Comparison of ENCODE assay signal across 12 cellular contexts in the genomic region with DNA sequence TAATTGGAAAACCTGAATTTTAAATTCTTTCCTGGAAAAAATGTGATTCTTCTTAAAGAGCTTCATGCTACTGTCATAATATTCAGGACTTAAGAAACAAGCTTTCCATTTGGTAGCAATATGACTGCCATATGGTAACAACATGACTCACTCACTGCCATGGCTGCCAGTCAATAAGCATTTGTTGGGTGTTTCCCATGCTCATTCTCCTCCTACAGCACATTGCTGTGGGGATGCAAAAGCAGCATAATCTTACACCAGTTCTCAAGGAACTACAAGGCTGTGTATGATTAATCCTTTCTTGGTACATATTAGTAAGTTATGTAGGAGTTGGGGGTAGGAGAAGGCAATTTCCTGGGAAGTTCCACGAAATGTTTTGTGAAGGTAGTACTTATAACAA.
DNase-seq lines count a peak whose midpoint lies in the region; ATAC-seq, FAIRE-seq and TF ChIP-seq lines count a peak whose summit lies in the region.
"Had no signal": no experiment of that assay in that cellular context is flagged by ENCODE, and none has a peak within 500 bp of the region (broad histone marks: within the 10 kb centered on the region; RNA-seq: fewer than 3 reads in every experiment).

No MANE protein-coding gene starts in this region.

- POLR2A ChIA-PET in BJ (lab: Charles Lee), result no interaction called here

- H3K27me3 ChIP-seq in BJ (ENCODE audit: control insufficient read depth, insufficient read depth, low read length), result no peaks in the 10 kb centered on the region

- CTCF ChIA-PET in BJ (lab: Yijun Ruan, JAX), result no interaction called here

- peak; percentile 72 for ATAC-seq in GM21619 (IDR thresholded peaks at IDR 0.05; ENCODE audit: unreplicated experiment)
- ATAC-seq in HG03196 (IDR thresholded peaks at IDR 0.05; ENCODE audit: unreplicated experiment), result no peak

- TF ChIP-seq CTCF in BJ (IDR thresholded peaks at IDR 0.05; ENCODE audit: insufficient read depth, low read depth, low read length) (no peak), NB4 (IDR thresholded peaks at IDR 0.05; ENCODE audit: low read depth, low read length) (no peak)

- H3K4me3 ChIP-seq in BJ (ENCODE audit: low read depth, low read length), result no peak overlapping the region
- no peak overlapping the region for H3K4me3 ChIP-seq in NB4 (ENCODE audit: low read depth, low read length)

- no peak for TF ChIP-seq POLR2A in NB4 (IDR thresholded peaks at IDR 0.05; ENCODE audit: extremely low read depth, insufficient read length)

- no peak for FAIRE-seq in urothelium cell line (lab: Jason Lieb, UNC)
- FAIRE-seq: H1, islet of Langerhans had no signal

- DNase-seq in BJ (ENCODE audit: low read depth) (peak; percentile 89), NB4 (ENCODE audit: low read depth) (peak; percentile 13), fibroblast of gingiva (ENCODE audit: low read depth) (peak; percentile 92), urothelium cell line (ENCODE audit: low spot score) (no peak), KG1 (lab: John Stamatoyannopoulos, UW) (no peak), mesenteric fat pad (ENCODE audit: low spot score) (no peak)
- DNase-seq: DMS79 treated with DMSO at 0.1 percent for 48 hours, NCI-H2107 had no signal

- no peaks in the 10 kb centered on the region for H3K36me3 ChIP-seq in BJ (ENCODE audit: control insufficient read depth, insufficient read depth, low read length)

Comparison
In these comparisons a context has a peak if more than half of its experiments do, and no peak if none do; other contexts are left out.
1. DNase-seq: peak in BJ (single experiment), NB4 (single experiment) and fibroblast of gingiva (single experiment); none in urothelium cell line (single experiment), KG1 (single experiment) and mesenteric fat pad (single experiment).